ENCODE assay signal across 1 cellular context in the genomic region with DNA sequence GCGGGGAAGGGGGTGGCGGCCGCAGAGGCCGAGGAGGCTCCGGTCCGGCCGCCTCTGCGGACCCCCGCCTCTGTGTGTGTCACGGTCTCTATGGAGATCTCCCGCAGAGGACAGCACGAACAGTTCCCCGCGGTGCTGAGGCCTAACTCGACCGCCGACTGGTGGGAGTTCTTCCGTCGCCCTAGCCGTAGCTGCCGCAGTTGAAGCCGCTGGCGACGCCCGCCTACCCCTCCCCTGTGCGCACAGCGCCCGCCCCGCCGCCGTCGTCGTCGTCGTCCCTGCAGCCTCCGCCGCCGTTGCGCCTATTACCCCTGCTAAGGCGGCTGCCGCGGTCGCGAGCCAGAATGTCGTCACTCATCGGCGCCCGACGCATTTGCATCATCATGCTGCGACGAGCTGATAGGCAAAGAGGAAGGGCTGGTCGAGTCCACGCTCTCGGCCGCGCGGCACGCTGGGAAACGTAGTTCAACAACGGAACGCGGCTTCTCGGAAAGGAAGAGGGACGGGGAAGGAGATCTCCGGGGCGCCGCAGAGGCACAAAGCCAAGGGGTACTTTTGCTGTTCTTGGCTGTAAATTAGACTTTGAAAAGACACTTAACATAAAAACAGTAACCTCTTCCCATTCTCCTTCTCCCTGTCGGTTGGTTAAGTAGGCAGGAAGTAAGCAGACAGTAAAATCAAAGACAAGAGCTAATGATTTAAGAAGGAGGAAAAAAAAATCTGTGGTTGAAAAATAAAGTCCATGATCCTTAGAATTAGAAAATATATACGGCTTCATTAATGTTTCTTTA.
TF ChIP-seq lines count a peak whose summit lies in the region.

Gene NUP153 (minus strand): TSS at position 346 of the 791 bp plus-strand sequence. CDS start 538 bp downstream, outside the sequence.

TF ChIP-seq in HepG2, 621 proteins besides CTCF, POLR2A, EP300 and RAD21 (continued from another document and continues in another):
- TF ChIP-seq ZNF646 (CRISPR knock-in tag; IDR thresholded peaks at IDR 0.05) (no peak), RARG (CRISPR knock-in tag; IDR thresholded peaks at IDR 0.05; ENCODE audit: low read depth) (no peak), SRSF4 (IDR thresholded peaks at IDR 0.05; ENCODE audit: low read depth, low read length, poor library complexity, severe bottlenecking) (no peak), ZHX1 (CRISPR knock-in tag; IDR thresholded peaks at IDR 0.05; ENCODE audit: low read depth) (peak; percentile 99), ZNF33B (CRISPR knock-in tag; IDR thresholded peaks at IDR 0.05) (peak; percentile 81), DNMT1 (CRISPR knock-in tag; IDR thresholded peaks at IDR 0.05) (no peak), RBM39 (IDR thresholded peaks at IDR 0.05; ENCODE audit: low read depth, low read length, poor library complexity, severe bottlenecking) (peak; percentile 95), YEATS4 (CRISPR knock-in tag; IDR thresholded peaks at IDR 0.05; ENCODE audit: borderline replicate concordance) (peak; percentile 92; the same call in 1 of the 2 replicates), ZNF605 (CRISPR knock-in tag; IDR thresholded peaks at IDR 0.05) (no peak; the same call in 1 of the 2 replicates), DMAP1 (CRISPR knock-in tag; IDR thresholded peaks at IDR 0.05) (peak; percentile 58; the same call in 1 of the 2 replicates), CAMTA2 (CRISPR knock-in tag; IDR thresholded peaks at IDR 0.05; ENCODE audit: borderline replicate concordance) (peak; percentile 73; the same call in 1 of the 2 replicates), SP4 (CRISPR knock-in tag; IDR thresholded peaks at IDR 0.05) (peak; percentile 95), SMAD1 (CRISPR knock-in tag; IDR thresholded peaks at IDR 0.05; ENCODE audit: borderline replicate concordance, low read depth) (no peak), ZSCAN21 (CRISPR knock-in tag; IDR thresholded peaks at IDR 0.05; ENCODE audit: borderline replicate concordance) (peak; percentile 84; the same call in 1 of the 2 replicates), ZNF749 (CRISPR knock-in tag; IDR thresholded peaks at IDR 0.05; ENCODE audit: borderline replicate concordance) (peak; percentile 87; the same call in 1 of the 2 replicates), MEIS2 (CRISPR knock-in tag; IDR thresholded peaks at IDR 0.05) (peak; percentile 80), ZNF570 (CRISPR knock-in tag; IDR thresholded peaks at IDR 0.05; ENCODE audit: borderline replicate concordance) (no peak; the same call in 1 of the 2 replicates), CREB1 (IDR thresholded peaks at IDR 0.05) (peak; percentile 100), CREB1 (CRISPR knock-in tag; IDR thresholded peaks at IDR 0.05) (peak; percentile 100), ZZZ3 (CRISPR knock-in tag; IDR thresholded peaks at IDR 0.05; ENCODE audit: borderline replicate concordance) (peak; percentile 86; the same call in 1 of the 2 replicates), ELK4 (CRISPR knock-in tag; IDR thresholded peaks at IDR 0.05; ENCODE audit: borderline replicate concordance) (peak; percentile 67; the same call in 1 of the 2 replicates), HNRNPH1 (optimal IDR thresholded peaks at IDR 0.05; ENCODE audit: low read depth, low read length) (peak; percentile 78), ZNF543 (CRISPR knock-in tag; IDR thresholded peaks at IDR 0.05) (peak; percentile 84; the same call in 1 of the 2 replicates), ZNF276 (CRISPR knock-in tag; IDR thresholded peaks at IDR 0.05; ENCODE audit: low read depth) (peak; percentile 90), TIGD3 (CRISPR knock-in tag; IDR thresholded peaks at IDR 0.05; ENCODE audit: borderline replicate concordance) (no peak), KDM2A (CRISPR knock-in tag; IDR thresholded peaks at IDR 0.05; ENCODE audit: borderline replicate concordance, low read depth) (peak; percentile 98), NFE2 (CRISPR knock-in tag; IDR thresholded peaks at IDR 0.05) (no peak), HDAC6 (IDR thresholded peaks at IDR 0.05; ENCODE audit: low read depth, low read length) (no peak), ZNF614 (CRISPR knock-in tag; IDR thresholded peaks at IDR 0.05; ENCODE audit: borderline replicate concordance) (no peak; the same call in 1 of the 2 replicates), HOXD1 (CRISPR knock-in tag; IDR thresholded peaks at IDR 0.05) (peak; percentile 95)
- TF ChIP-seq, protein P1, sequence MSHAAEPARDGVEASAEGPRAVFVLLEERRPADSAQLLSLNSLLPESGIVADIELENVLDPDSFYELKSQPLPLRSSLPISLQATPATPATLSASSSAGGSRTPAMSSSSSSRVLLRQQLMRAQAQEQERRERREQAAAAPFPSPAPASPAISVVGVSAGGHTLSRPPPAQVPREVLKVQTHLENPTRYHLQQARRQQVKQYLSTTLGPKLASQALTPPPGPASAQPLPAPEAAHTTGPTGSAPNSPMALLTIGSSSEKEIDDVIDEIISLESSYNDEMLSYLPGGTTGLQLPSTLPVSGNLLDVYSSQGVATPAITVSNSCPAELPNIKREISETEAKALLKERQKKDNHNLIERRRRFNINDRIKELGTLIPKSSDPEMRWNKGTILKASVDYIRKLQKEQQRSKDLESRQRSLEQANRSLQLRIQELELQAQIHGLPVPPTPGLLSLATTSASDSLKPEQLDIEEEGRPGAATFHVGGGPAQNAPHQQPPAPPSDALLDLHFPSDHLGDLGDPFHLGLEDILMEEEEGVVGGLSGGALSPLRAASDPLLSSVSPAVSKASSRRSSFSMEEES (CRISPR knock-in tag; IDR thresholded peaks at IDR 0.05): peak; percentile 68
- TF ChIP-seq, protein P2, sequence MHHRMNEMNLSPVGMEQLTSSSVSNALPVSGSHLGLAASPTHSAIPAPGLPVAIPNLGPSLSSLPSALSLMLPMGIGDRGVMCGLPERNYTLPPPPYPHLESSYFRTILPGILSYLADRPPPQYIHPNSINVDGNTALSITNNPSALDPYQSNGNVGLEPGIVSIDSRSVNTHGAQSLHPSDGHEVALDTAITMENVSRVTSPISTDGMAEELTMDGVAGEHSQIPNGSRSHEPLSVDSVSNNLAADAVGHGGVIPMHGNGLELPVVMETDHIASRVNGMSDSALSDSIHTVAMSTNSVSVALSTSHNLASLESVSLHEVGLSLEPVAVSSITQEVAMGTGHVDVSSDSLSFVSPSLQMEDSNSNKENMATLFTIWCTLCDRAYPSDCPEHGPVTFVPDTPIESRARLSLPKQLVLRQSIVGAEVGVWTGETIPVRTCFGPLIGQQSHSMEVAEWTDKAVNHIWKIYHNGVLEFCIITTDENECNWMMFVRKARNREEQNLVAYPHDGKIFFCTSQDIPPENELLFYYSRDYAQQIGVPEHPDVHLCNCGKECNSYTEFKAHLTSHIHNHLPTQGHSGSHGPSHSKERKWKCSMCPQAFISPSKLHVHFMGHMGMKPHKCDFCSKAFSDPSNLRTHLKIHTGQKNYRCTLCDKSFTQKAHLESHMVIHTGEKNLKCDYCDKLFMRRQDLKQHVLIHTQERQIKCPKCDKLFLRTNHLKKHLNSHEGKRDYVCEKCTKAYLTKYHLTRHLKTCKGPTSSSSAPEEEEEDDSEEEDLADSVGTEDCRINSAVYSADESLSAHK (CRISPR knock-in tag; IDR thresholded peaks at IDR 0.05; ENCODE audit: borderline replicate concordance): no peak
- TF ChIP-seq, protein P3, sequence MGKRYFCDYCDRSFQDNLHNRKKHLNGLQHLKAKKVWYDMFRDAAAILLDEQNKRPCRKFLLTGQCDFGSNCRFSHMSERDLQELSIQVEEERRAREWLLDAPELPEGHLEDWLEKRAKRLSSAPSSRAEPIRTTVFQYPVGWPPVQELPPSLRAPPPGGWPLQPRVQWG (CRISPR knock-in tag; IDR thresholded peaks at IDR 0.05; ENCODE audit: borderline replicate concordance, low read depth): no peak
